In genomic region chr22:30423959-30424380, GRCh38 we compare ENCODE assay signal across 1 cellular context.
TF ChIP-seq lines count a peak whose summit lies in the region.

No MANE protein-coding gene starts in this region.

TF ChIP-seq in HEK293, 187 proteins besides CTCF, POLR2A, EP300 and RAD21 (continued from another document and continues in another):
- peak; percentile 64 for TF ChIP-seq ZNF518A (tag by site-specific recombination; conservative IDR thresholded peaks at IDR 0.05; ENCODE audit: low read depth)
- no peak for TF ChIP-seq ELK4 (IDR thresholded peaks at IDR 0.05; ENCODE audit: borderline replicate concordance, low read depth, low read length)
- peak; percentile 91 for TF ChIP-seq ZNF341 (tag by site-specific recombination; IDR thresholded peaks at IDR 0.05; ENCODE audit: low read depth)
- TF ChIP-seq KLF9 (tag by site-specific recombination; IDR thresholded peaks at IDR 0.05; ENCODE audit: low read depth), result peak; percentile 50; the same call in 1 of the 2 replicates
- no peak for TF ChIP-seq GFI1B (tag by site-specific recombination; IDR thresholded peaks at IDR 0.05)
- no peak for TF ChIP-seq BCL11B (tag by site-specific recombination; IDR thresholded peaks at IDR 0.05; ENCODE audit: low read depth)
- TF ChIP-seq ZNF133 (tag by site-specific recombination; IDR thresholded peaks at IDR 0.05), result no peak
- TF ChIP-seq PRDM2 (tag by site-specific recombination; IDR thresholded peaks at IDR 0.05; ENCODE audit: borderline replicate concordance), result no peak
- TF ChIP-seq ZNF488 (tag by site-specific recombination; IDR thresholded peaks at IDR 0.05), result no peak
- peak; percentile 75; the same call in 1 of the 2 replicates for TF ChIP-seq ZNF660 (tag by site-specific recombination; IDR thresholded peaks at IDR 0.05)
- no peak for TF ChIP-seq GLI2 (tag by site-specific recombination; IDR thresholded peaks at IDR 0.05; ENCODE audit: borderline replicate concordance, low read depth)
- TF ChIP-seq ZNF76 (tag by site-specific recombination; IDR thresholded peaks at IDR 0.05; ENCODE audit: borderline replicate concordance, low read depth), result peak; percentile 95
- TF ChIP-seq INSM2 (tag by site-specific recombination; IDR thresholded peaks at IDR 0.05), result no peak; the same call in 1 of the 2 replicates
- no peak for TF ChIP-seq ZNF777 (tag by site-specific recombination; IDR thresholded peaks at IDR 0.05; ENCODE audit: borderline replicate concordance)
- TF ChIP-seq ZNF785 (tag by site-specific recombination; IDR thresholded peaks at IDR 0.05), result no peak
- TF ChIP-seq ZNF514 (tag by site-specific recombination; IDR thresholded peaks at IDR 0.05), result no peak
- peak; percentile 100 for TF ChIP-seq ZNF394 (tag by site-specific recombination; IDR thresholded peaks at IDR 0.05; ENCODE audit: borderline replicate concordance)
- no peak for TF ChIP-seq ZNF654 (tag by site-specific recombination; IDR thresholded peaks at IDR 0.05; ENCODE audit: low read depth)
- TF ChIP-seq ZNF473 (tag by site-specific recombination; IDR thresholded peaks at IDR 0.05), result no peak
- TF ChIP-seq ZNF354C (tag by site-specific recombination; IDR thresholded peaks at IDR 0.05; ENCODE audit: borderline replicate concordance, low read depth), result no peak
- TF ChIP-seq ZNF48 (tag by site-specific recombination; IDR thresholded peaks at IDR 0.05), result no peak
- 0 out of 2 replicates have a peak, but pooled peaks have one; percentile 46 for TF ChIP-seq HOXD13 (CRISPR knock-in tag; IDR thresholded peaks at IDR 0.05; ENCODE audit: borderline replicate concordance)
- TF ChIP-seq SP3 (tag by site-specific recombination; IDR thresholded peaks at IDR 0.05), result peak; percentile 95
- TF ChIP-seq SP7 (tag by site-specific recombination; IDR thresholded peaks at IDR 0.05), result peak; percentile 76; the same call in 1 of the 2 replicates
- TF ChIP-seq ZNF585B (tag by site-specific recombination; IDR thresholded peaks at IDR 0.05), result no peak
- peak; percentile 69 for TF ChIP-seq GLIS2 (tag by site-specific recombination; IDR thresholded peaks at IDR 0.05)
- peak; percentile 53; the same call in 1 of the 2 replicates for TF ChIP-seq KLF1 (tag by site-specific recombination; IDR thresholded peaks at IDR 0.05)
- TF ChIP-seq ZEB2 (tag by site-specific recombination; IDR thresholded peaks at IDR 0.05), result peak; percentile 97
- TF ChIP-seq ZBTB8A (tag by site-specific recombination; IDR thresholded peaks at IDR 0.05), result peak; percentile 91
- no peak for TF ChIP-seq ZNF560 (tag by site-specific recombination; IDR thresholded peaks at IDR 0.05; ENCODE audit: borderline replicate concordance)
- TF ChIP-seq KLF10 (tag by site-specific recombination; IDR thresholded peaks at IDR 0.05), result peak; percentile 58; the same call in 1 of the 2 replicates
- TF ChIP-seq ZNF639 (tag by site-specific recombination; IDR thresholded peaks at IDR 0.05), result peak; percentile 61
- peak; percentile 72 for TF ChIP-seq WT1 (tag by site-specific recombination; IDR thresholded peaks at IDR 0.05)
- TF ChIP-seq ZNF580 (tag by site-specific recombination; IDR thresholded peaks at IDR 0.05), result peak; percentile 96
- peak; percentile 92 for TF ChIP-seq YY2 (tag by site-specific recombination; IDR thresholded peaks at IDR 0.05)
- TF ChIP-seq ZNF140 (tag by site-specific recombination; IDR thresholded peaks at IDR 0.05), result no peak
- TF ChIP-seq ZBTB6 (tag by site-specific recombination; IDR thresholded peaks at IDR 0.05), result no peak; the same call in 1 of the 2 replicates
- TF ChIP-seq IKZF3 (tag by site-specific recombination; IDR thresholded peaks at IDR 0.05), result peak; percentile 70
- TF ChIP-seq GLI4 (tag by site-specific recombination; IDR thresholded peaks at IDR 0.05), result no peak
- peak; percentile 99 for TF ChIP-seq YY1 (tag by site-specific recombination; IDR thresholded peaks at IDR 0.05)
- 0 out of 2 replicates have a peak, but pooled peaks have one; percentile 56 for TF ChIP-seq BCL6B (tag by site-specific recombination; IDR thresholded peaks at IDR 0.05)
- TF ChIP-seq KLF17 (tag by site-specific recombination; IDR thresholded peaks at IDR 0.05), result peak; percentile 86
